Comparison of ENCODE assay signal across 7 cellular contexts in genomic region chr11:10540915-10541591, GRCh38. TPM values are rescaled to one million over a fixed set of nuclear protein-coding genes. Genes with fewer than 3 reads are reported as not detected.
DNase-seq lines count a peak whose midpoint lies in the region; ATAC-seq and TF ChIP-seq lines count a peak whose summit lies in the region.

RNF141 (minus strand) TSS chr11:10541187; CDS start chr11:10534158, 7,029 bp downstream.

- H3K4me2 ChIP-seq in hepatocyte, result peak within 1 kb of the TSS; percentile 86

- H3K27me3 ChIP-seq in hepatocyte, result no peaks in the 10 kb centered on the region

- ATAC-seq in GM18499 (IDR thresholded peaks at IDR 0.05; ENCODE audit: insufficient read depth, unreplicated experiment), result peak; percentile 85
- ATAC-seq in HG02938 (IDR thresholded peaks at IDR 0.05; ENCODE audit: unreplicated experiment), result peak; percentile 96

- WGBS in hepatocyte (ENCODE audit: low lambda C conversion rate, missing lambda C conversion rate), result 1% methylated on average over 52 of the region's 54 CpGs

- peaks cover 35% of the 10 kb centered on the region for H3K79me2 ChIP-seq in hepatocyte

- TF ChIP-seq CTCF in astrocyte of the cerebellum (IDR thresholded peaks at IDR 0.05; ENCODE audit: low read depth, low read length, missing control alignments), result peak; percentile 82
- peak; percentile 78 for TF ChIP-seq CTCF in hepatocyte (IDR thresholded peaks at IDR 0.05; ENCODE audit: poor library complexity)
- peak; percentile 82 for TF ChIP-seq CTCF in retinal pigment epithelial cell (conservative IDR thresholded peaks at IDR 0.05; ENCODE audit: low read depth, low read length)

- H3K4me3 ChIP-seq in astrocyte of the cerebellum (ENCODE audit: low read depth, low read length) (peak within 1 kb of the TSS; percentile 78), hepatocyte (peak within 1 kb of the TSS; percentile 88), retinal pigment epithelial cell (ENCODE audit: low read length) (peak within 1 kb of the TSS; percentile 89)

- peak within 1 kb of the TSS; percentile 92 for H2AFZ ChIP-seq in hepatocyte

- peak within 1 kb of the TSS; percentile 95 for H3K27ac ChIP-seq in hepatocyte

- H3K4me1 ChIP-seq in hepatocyte (ENCODE audit: insufficient read depth), result peaks cover 4% of the 10 kb centered on the region

- in situ Hi-C loops in astrocyte of the cerebellum (cut with HindIII; ENCODE audit: low sequenced_read_pairs), result no loop called here

- DNase-seq in NCI-H1694 treated with DMSO at 0.1 percent for 48 hours (lab: John Stamatoyannopoulos, UW) (peak; percentile 79), T-helper 22 cell (ENCODE audit: low read depth) (peak; percentile 82), astrocyte of the cerebellum (ENCODE audit: low read depth) (peak; percentile 69), hepatocyte (ENCODE audit: low spot score) (peak; percentile 98), retinal pigment epithelial cell (ENCODE audit: low read depth) (peak; percentile 56)

- H3K36me3 ChIP-seq in hepatocyte (replicated peaks; ENCODE audit: insufficient read depth, low read depth), result no peaks in the 10 kb centered on the region

- H3K9me2 ChIP-seq in hepatocyte (replicated peaks; ENCODE audit: insufficient read depth), result no peaks in the 10 kb centered on the region

- H4K20me1 ChIP-seq in hepatocyte (ENCODE audit: insufficient read depth, poor library complexity, severe bottlenecking), result no peaks in the 10 kb centered on the region

- H3K9me3 ChIP-seq in hepatocyte (ENCODE audit: low read depth), result no peaks in the 10 kb centered on the region

RNA-seq across cellular contexts. Expression of gene RNF141, which starts in this region (rescaled TPM):
- 31.1 and 32.9 TPM in 2 replicates for total RNA-seq in hepatocyte
- polyA plus RNA-seq in hepatocyte, result 20.7 and 21.2 TPM in 2 replicates

Comparison
In these comparisons a context has a peak if more than half of its experiments do, and no peak if none do; other contexts are left out.
1. Peak in every context shown above with its lines: DNase-seq, ATAC-seq, H3K4me3 ChIP-seq and H3K27ac ChIP-seq.